In the genomic region with DNA sequence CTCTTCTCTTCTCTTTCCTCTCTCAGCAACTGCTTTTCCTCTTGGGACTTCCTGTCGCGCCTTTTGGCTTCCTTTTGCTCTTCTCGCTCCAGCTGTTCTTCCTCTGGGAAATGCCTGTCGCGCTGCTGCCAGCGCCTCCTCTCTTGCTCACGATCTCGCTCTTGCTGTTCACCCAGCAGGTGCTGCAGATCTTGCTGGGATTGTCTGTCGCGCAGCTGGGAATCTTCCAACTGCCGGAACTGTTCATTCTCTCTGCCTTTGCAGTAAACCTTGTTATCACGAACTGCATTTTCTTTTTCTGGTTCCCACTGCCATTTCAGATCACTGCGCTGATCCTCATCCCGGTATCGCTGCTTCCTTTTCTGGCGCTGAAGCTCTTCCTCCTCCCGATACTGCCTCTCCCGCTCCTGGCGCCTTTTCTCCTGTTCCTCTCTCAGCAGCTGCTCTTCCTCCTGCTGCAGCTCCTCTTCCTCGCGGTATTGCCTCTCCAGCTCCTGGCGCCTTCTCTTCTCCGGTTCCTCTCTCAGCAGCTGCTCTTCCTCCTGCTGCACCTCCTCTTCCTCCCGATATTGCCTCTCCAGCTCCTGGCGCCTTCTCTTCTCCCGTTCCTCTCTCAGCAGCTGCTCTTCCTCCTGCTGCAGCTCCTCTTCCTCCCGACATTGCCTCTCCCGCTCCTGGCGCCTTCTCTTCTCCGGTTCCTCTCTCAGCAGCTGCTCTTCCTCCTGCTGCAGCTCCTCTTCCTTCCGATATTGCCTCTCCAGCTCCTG, we compare ENCODE assay signal across 11 cellular contexts. TPM values are rescaled to one million over a fixed set of nuclear protein-coding genes. Genes with fewer than 3 reads are reported as not detected.
DNase-seq lines count a peak whose midpoint lies in the region; ATAC-seq, FAIRE-seq and TF ChIP-seq lines count a peak whose summit lies in the region.
"Had no signal": no experiment of that assay in that cellular context is flagged by ENCODE, and none has a peak within 500 bp of the region (broad histone marks: within the 10 kb centered on the region; RNA-seq: fewer than 3 reads in every experiment).

No MANE protein-coding gene starts in this region.

- peak overlapping the region; percentile 72; the same call in 1 of the 2 replicates for H2BK15ac ChIP-seq in H1 (ENCODE audit: low read length)

- H4K8ac ChIP-seq in H1 (ENCODE audit: extremely low read depth, insufficient read depth, low read length): no peak overlapping the region

- no peak overlapping the region for H2BK120ac ChIP-seq in H1 (replicated peaks; ENCODE audit: low read depth, low read length)

- no peak overlapping the region for H3K14ac ChIP-seq in H1 (ENCODE audit: insufficient read length)

- ATAC-seq in GM21423 (IDR thresholded peaks at IDR 0.05; ENCODE audit: unreplicated experiment): no peak
- ATAC-seq in HG02588 (IDR thresholded peaks at IDR 0.05; ENCODE audit: unreplicated experiment): no peak

- CTCF ChIA-PET in H1 (lab: Charles Lee; ENCODE audit: partially characterized antibody): interaction anchor here (0.6 to 2.4 kb wide), 6 partner anchors 57 to 1896 kb away, joined by 3 to 10 read pairs (median 3); no protein-coding TSS in a partner anchor

- H4K20me1 ChIP-seq in BLaER1 treated with 17β-estradiol and CSF1 and Interleukin-3, amounts not matched to agents 10 nM and 100 nM: no peaks in the 10 kb centered on the region
- peaks cover 0 to 1% of the 10 kb centered on the region in 2 experiments for H4K20me1 ChIP-seq in H1 (replicated peaks in 1 of 2; ENCODE audit: control insufficient read depth in 1 of 2, insufficient read depth in 2 of 2, low read length in 2 of 2)

- peaks cover 35 to 67% (median 58%) of the 10 kb centered on the region in 11 experiments for H3K9me3 ChIP-seq in BLaER1 treated with 17β-estradiol and CSF1 and Interleukin-3, amounts not matched to agents 10 nM and 100 nM (replicated peaks in 1 of 11)
- H3K9me3 ChIP-seq in HUES6 (ENCODE audit: control insufficient read depth, insufficient read depth, low read depth, low read length): peaks cover 19% of the 10 kb centered on the region
- peaks cover 0 to 52% of the 10 kb centered on the region in 2 experiments; a peak in 2 of 4 replicates for H3K9me3 ChIP-seq in H1 (ENCODE audit: insufficient read depth in 2 of 2, low read depth in 1 of 2, low read length in 1 of 2)
- H3K9me3 ChIP-seq in parathyroid adenoma (ENCODE audit: control insufficient read depth, low read length): no peaks in the 10 kb centered on the region

- H2AFZ ChIP-seq in H1 (ENCODE audit: low read length) (no peak overlapping the region), parathyroid adenoma (no peak overlapping the region)

- TF ChIP-seq EP300 in H1 (IDR thresholded peaks at IDR 0.05; ENCODE audit: borderline replicate concordance in 1 of 2, low read depth in 2 of 2, low read length in 2 of 2): no peak

- no peak overlapping the region for H2BK12ac ChIP-seq in H1 (ENCODE audit: low read depth, low read length)

- H2BK5ac ChIP-seq in H1 (ENCODE audit: low read depth, low read length): no peak overlapping the region

- peaks cover 23 to 36% (median 33%) of the 10 kb centered on the region in 10 experiments for H3K4me1 ChIP-seq in BLaER1 treated with 17β-estradiol and CSF1 and Interleukin-3, amounts not matched to agents 10 nM and 100 nM
- H3K4me1 ChIP-seq in HUES6 (ENCODE audit: control insufficient read depth, insufficient read depth, low read length): peaks cover 29% of the 10 kb centered on the region
- H3K4me1 ChIP-seq in H1 (replicated peaks in 1 of 4; ENCODE audit: control insufficient read depth in 3 of 4, insufficient read depth in 4 of 4, low read length in 3 of 4): peaks cover 0 to 11% (median 4%) of the 10 kb centered on the region in 4 experiments; a peak in 5 of 7 replicates
- no peaks in the 10 kb centered on the region for H3K4me1 ChIP-seq in parathyroid adenoma

- H3K79me1 ChIP-seq in H1 (ENCODE audit: low read depth, low read length): no peaks in the 10 kb centered on the region

- TF ChIP-seq POLR2A in H1 (IDR thresholded peaks at IDR 0.05; ENCODE audit: control extremely low read depth in 1 of 2, low read depth in 2 of 2, low read length in 2 of 2): no peak

- no peak overlapping the region for H3K23ac ChIP-seq in H1 (ENCODE audit: insufficient read length)

- no peak overlapping the region for H4K91ac ChIP-seq in H1 (replicated peaks; ENCODE audit: insufficient read length, low read length)

- H3K23me2 ChIP-seq in H1 (ENCODE audit: low read depth, low read length): peaks cover 25% of the 10 kb centered on the region; the same call in 1 of the 2 replicates

- WGBS in H1 (ENCODE audit: extremely low coverage in 1 of 2, insufficient coverage in 1 of 2, insufficient read length in 1 of 2, insufficient replicate concordance in 2 of 2, low coverage in 1 of 2, low lambda C conversion rate in 2 of 2, missing lambda C conversion rate in 1 of 2), 2 experiments: 71% methylated on average over 25 of the region's 31 CpGs; no CpG with 5 or more reads in 1 of the 2 experiments

- no peaks in the 10 kb centered on the region for H3K36me3 ChIP-seq in BLaER1 treated with 17β-estradiol and CSF1 and Interleukin-3, amounts not matched to agents 10 nM and 100 nM
- no peaks in the 10 kb centered on the region for H3K36me3 ChIP-seq in HUES6 (ENCODE audit: control insufficient read depth, insufficient read depth, low read length)
- peaks cover 0 to 2% (median 0%) of the 10 kb centered on the region in 4 experiments; a peak in 1 of 8 replicates for H3K36me3 ChIP-seq in H1 (ENCODE audit: control insufficient read depth in 2 of 4, insufficient read depth in 4 of 4, low read length in 3 of 4)
- H3K36me3 ChIP-seq in parathyroid adenoma (ENCODE audit: control insufficient read depth, insufficient read depth, low read length): no peaks in the 10 kb centered on the region

- TF ChIP-seq CTCF in H1 (IDR thresholded peaks at IDR 0.05; ENCODE audit: control extremely low read depth in 1 of 3, insufficient read depth in 1 of 3, low read depth in 1 of 3, low read length in 3 of 3): no peak
- TF ChIP-seq CTCF in parathyroid adenoma (IDR thresholded peaks at IDR 0.05): no peak

- no peak for TF ChIP-seq RAD21 in H1 (IDR thresholded peaks at IDR 0.05 in 1 of 2, conservative IDR thresholded peaks at IDR 0.05 in 1 of 2; ENCODE audit: low read depth in 2 of 2, low read length in 2 of 2)

- FAIRE-seq in H1 (lab: Jason Lieb, UNC): no peak

- H3K4me3 ChIP-seq in BLaER1 treated with 17β-estradiol and CSF1 and Interleukin-3, amounts not matched to agents 10 nM and 100 nM: peak overlapping the region; percentile 42 to 68 (median 58); a peak in 18 of 20 replicates
- H3K4me3 ChIP-seq in HUES6 (ENCODE audit: low read depth, low read length) (peak overlapping the region; percentile 54), H1 (ENCODE audit: extremely low read depth in 1 of 4, insufficient read depth in 2 of 4, low read depth in 3 of 4, low read length in 4 of 4) (no peak overlapping the region), parathyroid adenoma (ENCODE audit: low read depth, low read length) (peak overlapping the region; percentile 12)

- no peak overlapping the region for H2BK20ac ChIP-seq in H1 (ENCODE audit: low read length)

- H3K4me2 ChIP-seq in BLaER1 treated with 17β-estradiol and CSF1 and Interleukin-3, amounts not matched to agents 10 nM and 100 nM: peak overlapping the region; percentile 63 to 98 (median 88); a peak in 20 of 22 replicates
- H3K4me2 ChIP-seq in H1 (ENCODE audit: insufficient read depth in 1 of 2, low read depth in 2 of 2, low read length in 2 of 2): no peak overlapping the region; a peak in 1 of 4 replicates
- H3K4me2 ChIP-seq in parathyroid adenoma (ENCODE audit: low read length): peak overlapping the region; percentile 83

- H3K9ac ChIP-seq in BLaER1 treated with 17β-estradiol and CSF1 and Interleukin-3, amounts not matched to agents 10 nM and 100 nM: no peak overlapping the region
- H3K9ac ChIP-seq in HUES6 (ENCODE audit: low read length) (no peak overlapping the region), H1 (replicated peaks in 1 of 4; ENCODE audit: extremely low read depth in 1 of 4, low read depth in 3 of 4, low read length in 3 of 4) (no peak overlapping the region), parathyroid adenoma (no peak overlapping the region)

- H3K4ac ChIP-seq in H1 (replicated peaks; ENCODE audit: insufficient read length, low read depth, low read length): no peak overlapping the region

- DNase-seq in H1 (ENCODE audit: low read depth in 1 of 2, low spot score in 2 of 2) (peak in 1 of 2 experiments; percentile 54), NCI-H82 (lab: John Stamatoyannopoulos, UW) (no peak), NOMO-1 treated with DMSO at 0.1 percent for 48 hours (lab: John Stamatoyannopoulos, UW; ENCODE audit: unreplicated experiment) (no peak)
- DNase-seq: effector CD4-positive, alpha-beta T cell; NCI-H1694 treated with DMSO at 0.1 percent for 48 hours had no signal

- H3K27me3 ChIP-seq in BLaER1 treated with 17β-estradiol and CSF1 and Interleukin-3, amounts not matched to agents 10 nM and 100 nM: peaks cover 84 to 97% (median 92%) of the 10 kb centered on the region in 11 experiments
- H3K27me3 ChIP-seq in HUES6 (ENCODE audit: control insufficient read depth, insufficient read depth, low read length): peaks cover 100% of the 10 kb centered on the region
- peaks cover 54 to 83% (median 77%) of the 10 kb centered on the region in 4 experiments for H3K27me3 ChIP-seq in H1 (replicated peaks in 1 of 4; ENCODE audit: control insufficient read depth in 3 of 4, extremely low read depth in 1 of 4, insufficient read depth in 3 of 4, low read length in 3 of 4)
- H3K27me3 ChIP-seq in parathyroid adenoma (ENCODE audit: control insufficient read depth, insufficient read depth, low read length): peaks cover 11% of the 10 kb centered on the region

- H3K79me2 ChIP-seq in H1 (ENCODE audit: control insufficient read depth in 1 of 2, insufficient read depth in 2 of 2, low read length in 2 of 2) (no peaks in the 10 kb centered on the region), parathyroid adenoma (no peaks in the 10 kb centered on the region)

- POLR2A ChIA-PET in H1 (lab: Charles Lee; ENCODE audit: partially characterized antibody): interaction anchor here (0.7 to 1.0 kb wide), 2 partner anchors 72 to 360 kb away, joined by 3 read pairs; partner anchors contain the start of gene S100A11

- no peak overlapping the region for H2AK5ac ChIP-seq in H1 (ENCODE audit: low read depth, low read length)

- no peak overlapping the region for H3K18ac ChIP-seq in H1 (ENCODE audit: extremely low read depth, low read length)

- H4K5ac ChIP-seq in H1 (ENCODE audit: insufficient read length, low read depth, low read length): no peak overlapping the region

- H3K27ac ChIP-seq in BLaER1 treated with 17β-estradiol and CSF1 and Interleukin-3, amounts not matched to agents 10 nM and 100 nM: no peak overlapping the region
- no peak overlapping the region for H3K27ac ChIP-seq in HUES6 (ENCODE audit: low read depth, low read length)
- no peak overlapping the region for H3K27ac ChIP-seq in H1 (ENCODE audit: low read depth, low read length)
- H3K27ac ChIP-seq in parathyroid adenoma: no peak overlapping the region

- H3K56ac ChIP-seq in H1 (replicated peaks; ENCODE audit: insufficient read length, low read depth, low read length): no peak overlapping the region

RNA-seq across cellular contexts. Expression of gene TCHH, which starts 5.8 kb away (rescaled TPM):
- 0.06 and 0.07 TPM in 2 replicates for total RNA-seq in H1 (2021; fragmentation: NEBNext Ultra II Directional; extraction: Animal tissue kit (Norgen Biotek cat#: 25700))
- 0.02 and 0.03 TPM in 2 replicates for polyA plus RNA-seq in H1 (2011; rRNA removed)
- polyA plus RNA-seq in H1 (2011; cell fraction: cytosol; rRNA removed): not detected
- polyA plus RNA-seq in H1 (2011; cell fraction: nucleus; rRNA removed): 0.06 TPM
- polyA plus RNA-seq in H1 (2012, experiment 1 of 2): 0.04 to 0.17 TPM (median 0.10 TPM) in 4 replicates
- polyA plus RNA-seq in H1 (2012, experiment 2 of 2): 0.01 TPM
- 0.10 TPM for polyA plus RNA-seq in H1 (2013, experiment 1 of 2)
- 0.07 TPM for polyA plus RNA-seq in H1 (2013, experiment 2 of 2)
- not detected in 2 replicates for polyA minus RNA-seq in H1 (2011; rRNA and poly(A)+ RNA removed)
- not detected for polyA minus RNA-seq in H1 (2011; cell fraction: cytosol; rRNA and poly(A)+ RNA removed)
- not detected for polyA minus RNA-seq in H1 (2011; cell fraction: nucleus; rRNA and poly(A)+ RNA removed)
- total RNA-seq: ureter had no signal

RNA-seq across cellular contexts. Expression of gene TCHHL1, which starts 20.6 kb away (rescaled TPM):
- not detected in 2 replicates for total RNA-seq in H1 (2021; fragmentation: NEBNext Ultra II Directional; extraction: Animal tissue kit (Norgen Biotek cat#: 25700))
- polyA plus RNA-seq in H1 (2011; rRNA removed): not detected in 2 replicates
- polyA plus RNA-seq in H1 (2011; cell fraction: cytosol; rRNA removed): not detected
- polyA plus RNA-seq in H1 (2011; cell fraction: nucleus; rRNA removed): not detected
- polyA plus RNA-seq in H1 (2012, experiment 1 of 2): not detected in 4 replicates
- polyA plus RNA-seq in H1 (2012, experiment 2 of 2): not detected
- polyA plus RNA-seq in H1 (2013, experiment 1 of 2): not detected
- not detected for polyA plus RNA-seq in H1 (2013, experiment 2 of 2)
- not detected in 2 replicates for polyA minus RNA-seq in H1 (2011; rRNA and poly(A)+ RNA removed)
- polyA minus RNA-seq in H1 (2011; cell fraction: cytosol; rRNA and poly(A)+ RNA removed): not detected
- not detected for polyA minus RNA-seq in H1 (2011; cell fraction: nucleus; rRNA and poly(A)+ RNA removed)
- total RNA-seq: ureter had no signal

RNA-seq across cellular contexts. Expression of gene RPTN, which starts 49.6 kb away (rescaled TPM):
- not detected in 2 replicates for total RNA-seq in H1 (2021; fragmentation: NEBNext Ultra II Directional; extraction: Animal tissue kit (Norgen Biotek cat#: 25700))
- polyA plus RNA-seq in H1 (2011; rRNA removed): not detected in 2 replicates
- not detected for polyA plus RNA-seq in H1 (2011; cell fraction: cytosol; rRNA removed)
- polyA plus RNA-seq in H1 (2011; cell fraction: nucleus; rRNA removed): not detected
- polyA plus RNA-seq in H1 (2012, experiment 1 of 2): not detected in 4 replicates
- not detected for polyA plus RNA-seq in H1 (2012, experiment 2 of 2)
- not detected for polyA plus RNA-seq in H1 (2013, experiment 1 of 2)
- not detected for polyA plus RNA-seq in H1 (2013, experiment 2 of 2)
- polyA minus RNA-seq in H1 (2011; rRNA and poly(A)+ RNA removed): not detected in 2 replicates
- polyA minus RNA-seq in H1 (2011; cell fraction: cytosol; rRNA and poly(A)+ RNA removed): not detected
- not detected for polyA minus RNA-seq in H1 (2011; cell fraction: nucleus; rRNA and poly(A)+ RNA removed)
- total RNA-seq: ureter had no signal

Comparison
In these comparisons a context has a peak if more than half of its experiments do, and no peak if none do; other contexts are left out.
1. H3K4me2 ChIP-seq: peak in BLaER1 treated with 17β-estradiol and CSF1 and Interleukin-3, amounts not matched to agents 10 nM and 100 nM (11 of 11) and parathyroid adenoma (single experiment); none in H1 (0 of 2).
2. H3K4me3 ChIP-seq: peak in BLaER1 treated with 17β-estradiol and CSF1 and Interleukin-3, amounts not matched to agents 10 nM and 100 nM (10 of 10), HUES6 (single experiment) and parathyroid adenoma (single experiment); none in H1 (0 of 4).